In the genomic region with DNA sequence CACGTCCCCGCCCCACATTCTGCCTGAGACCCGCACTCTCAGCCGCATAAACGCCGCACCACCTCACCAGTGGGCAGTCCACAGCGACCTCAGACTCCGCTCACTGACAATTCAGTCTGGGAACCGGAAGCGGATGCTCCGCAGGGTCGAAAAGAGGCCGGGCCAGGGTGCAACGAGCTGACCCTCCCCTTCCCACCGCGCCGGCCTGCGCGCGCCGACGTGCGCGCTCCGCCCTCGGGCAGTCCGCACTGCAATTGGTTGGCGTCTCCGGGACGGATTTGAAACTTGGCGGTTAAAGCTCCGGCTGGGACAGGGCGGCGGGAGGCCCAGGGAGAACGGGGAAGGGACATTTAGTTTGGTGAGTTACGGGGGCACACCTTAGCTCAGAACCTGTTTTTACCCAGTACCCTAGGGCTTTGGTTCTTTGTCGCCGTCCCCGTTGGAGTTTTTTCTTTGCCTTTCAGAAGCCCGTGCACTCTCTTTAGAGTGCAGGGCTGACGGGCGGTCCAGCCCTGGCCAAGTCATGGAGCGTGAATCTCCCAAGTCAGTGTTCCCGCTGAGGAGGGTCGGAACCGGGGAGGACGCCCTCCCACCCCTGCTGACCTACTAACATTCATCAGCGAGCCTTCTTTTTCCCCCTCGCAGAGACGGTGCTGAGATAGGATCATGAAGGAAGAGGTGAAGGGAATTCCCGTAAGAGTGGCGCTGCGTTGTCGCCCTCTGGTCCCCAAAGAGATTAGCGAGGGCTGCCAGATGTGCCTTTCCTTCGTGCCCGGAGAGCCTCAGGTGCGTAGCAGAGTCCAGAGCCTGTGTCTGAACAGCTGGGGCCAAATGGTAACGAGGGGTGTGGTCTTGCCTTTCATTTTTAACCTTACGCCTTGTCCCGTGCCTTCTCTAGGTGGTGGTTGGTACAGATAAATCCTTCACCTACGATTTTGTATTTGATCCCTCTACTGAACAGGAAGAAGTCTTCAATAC, we compare ENCODE assay signal across 1 cellular context.
TF ChIP-seq lines count a peak whose summit lies in the region.

A gene with protein sequence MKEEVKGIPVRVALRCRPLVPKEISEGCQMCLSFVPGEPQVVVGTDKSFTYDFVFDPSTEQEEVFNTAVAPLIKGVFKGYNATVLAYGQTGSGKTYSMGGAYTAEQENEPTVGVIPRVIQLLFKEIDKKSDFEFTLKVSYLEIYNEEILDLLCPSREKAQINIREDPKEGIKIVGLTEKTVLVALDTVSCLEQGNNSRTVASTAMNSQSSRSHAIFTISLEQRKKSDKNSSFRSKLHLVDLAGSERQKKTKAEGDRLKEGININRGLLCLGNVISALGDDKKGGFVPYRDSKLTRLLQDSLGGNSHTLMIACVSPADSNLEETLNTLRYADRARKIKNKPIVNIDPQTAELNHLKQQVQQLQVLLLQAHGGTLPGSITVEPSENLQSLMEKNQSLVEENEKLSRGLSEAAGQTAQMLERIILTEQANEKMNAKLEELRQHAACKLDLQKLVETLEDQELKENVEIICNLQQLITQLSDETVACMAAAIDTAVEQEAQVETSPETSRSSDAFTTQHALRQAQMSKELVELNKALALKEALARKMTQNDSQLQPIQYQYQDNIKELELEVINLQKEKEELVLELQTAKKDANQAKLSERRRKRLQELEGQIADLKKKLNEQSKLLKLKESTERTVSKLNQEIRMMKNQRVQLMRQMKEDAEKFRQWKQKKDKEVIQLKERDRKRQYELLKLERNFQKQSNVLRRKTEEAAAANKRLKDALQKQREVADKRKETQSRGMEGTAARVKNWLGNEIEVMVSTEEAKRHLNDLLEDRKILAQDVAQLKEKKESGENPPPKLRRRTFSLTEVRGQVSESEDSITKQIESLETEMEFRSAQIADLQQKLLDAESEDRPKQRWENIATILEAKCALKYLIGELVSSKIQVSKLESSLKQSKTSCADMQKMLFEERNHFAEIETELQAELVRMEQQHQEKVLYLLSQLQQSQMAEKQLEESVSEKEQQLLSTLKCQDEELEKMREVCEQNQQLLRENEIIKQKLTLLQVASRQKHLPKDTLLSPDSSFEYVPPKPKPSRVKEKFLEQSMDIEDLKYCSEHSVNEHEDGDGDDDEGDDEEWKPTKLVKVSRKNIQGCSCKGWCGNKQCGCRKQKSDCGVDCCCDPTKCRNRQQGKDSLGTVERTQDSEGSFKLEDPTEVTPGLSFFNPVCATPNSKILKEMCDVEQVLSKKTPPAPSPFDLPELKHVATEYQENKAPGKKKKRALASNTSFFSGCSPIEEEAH (plus strand): TSS at position 312 of the 978 bp plus-strand sequence. CDS start 355 bp downstream, at position 667.
Gene PDZD11, minus strand, starts transcription at position 135 of the 978 bp plus-strand sequence. CDS start 586 bp downstream, outside the sequence.

TF ChIP-seq in K562, 482 proteins besides CTCF, POLR2A, EP300 and RAD21 (continued from another document and continues in another):
- TF ChIP-seq, protein P1, sequence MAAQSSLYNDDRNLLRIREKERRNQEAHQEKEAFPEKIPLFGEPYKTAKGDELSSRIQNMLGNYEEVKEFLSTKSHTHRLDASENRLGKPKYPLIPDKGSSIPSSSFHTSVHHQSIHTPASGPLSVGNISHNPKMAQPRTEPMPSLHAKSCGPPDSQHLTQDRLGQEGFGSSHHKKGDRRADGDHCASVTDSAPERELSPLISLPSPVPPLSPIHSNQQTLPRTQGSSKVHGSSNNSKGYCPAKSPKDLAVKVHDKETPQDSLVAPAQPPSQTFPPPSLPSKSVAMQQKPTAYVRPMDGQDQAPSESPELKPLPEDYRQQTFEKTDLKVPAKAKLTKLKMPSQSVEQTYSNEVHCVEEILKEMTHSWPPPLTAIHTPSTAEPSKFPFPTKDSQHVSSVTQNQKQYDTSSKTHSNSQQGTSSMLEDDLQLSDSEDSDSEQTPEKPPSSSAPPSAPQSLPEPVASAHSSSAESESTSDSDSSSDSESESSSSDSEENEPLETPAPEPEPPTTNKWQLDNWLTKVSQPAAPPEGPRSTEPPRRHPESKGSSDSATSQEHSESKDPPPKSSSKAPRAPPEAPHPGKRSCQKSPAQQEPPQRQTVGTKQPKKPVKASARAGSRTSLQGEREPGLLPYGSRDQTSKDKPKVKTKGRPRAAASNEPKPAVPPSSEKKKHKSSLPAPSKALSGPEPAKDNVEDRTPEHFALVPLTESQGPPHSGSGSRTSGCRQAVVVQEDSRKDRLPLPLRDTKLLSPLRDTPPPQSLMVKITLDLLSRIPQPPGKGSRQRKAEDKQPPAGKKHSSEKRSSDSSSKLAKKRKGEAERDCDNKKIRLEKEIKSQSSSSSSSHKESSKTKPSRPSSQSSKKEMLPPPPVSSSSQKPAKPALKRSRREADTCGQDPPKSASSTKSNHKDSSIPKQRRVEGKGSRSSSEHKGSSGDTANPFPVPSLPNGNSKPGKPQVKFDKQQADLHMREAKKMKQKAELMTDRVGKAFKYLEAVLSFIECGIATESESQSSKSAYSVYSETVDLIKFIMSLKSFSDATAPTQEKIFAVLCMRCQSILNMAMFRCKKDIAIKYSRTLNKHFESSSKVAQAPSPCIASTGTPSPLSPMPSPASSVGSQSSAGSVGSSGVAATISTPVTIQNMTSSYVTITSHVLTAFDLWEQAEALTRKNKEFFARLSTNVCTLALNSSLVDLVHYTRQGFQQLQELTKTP (IDR thresholded peaks at IDR 0.05; ENCODE audit: low read depth in 1 of 2, partially characterized antibody in 2 of 2), result no peak
- TF ChIP-seq BRD9 (IDR thresholded peaks at IDR 0.05; ENCODE audit: low read depth, partially characterized antibody) (no peak), SRSF3 (IDR thresholded peaks at IDR 0.05; ENCODE audit: insufficient read depth, low read length) (no peak), STAT6 (CRISPR knock-in tag; IDR thresholded peaks at IDR 0.05) (no peak), SREBF1 (IDR thresholded peaks at IDR 0.05; ENCODE audit: borderline replicate concordance, low read depth, low read length) (no peak), SRSF1 (IDR thresholded peaks at IDR 0.05; ENCODE audit: low read depth, low read length) (no peak), RBFOX2 (IDR thresholded peaks at IDR 0.05; ENCODE audit: low read depth, low read length) (peak; percentile 93), MAZ (CRISPR knock-in tag; conservative IDR thresholded peaks at IDR 0.05 in 1 of 2, IDR thresholded peaks at IDR 0.05 in 1 of 2) (peak; percentile 20 to 36; a peak in 1 of 4 replicates), HCFC1 (IDR thresholded peaks at IDR 0.05; ENCODE audit: low read depth, low read length) (peak; percentile 43; the same call in 1 of the 2 replicates), JUND (IDR thresholded peaks at IDR 0.05; ENCODE audit: borderline replicate concordance, low read depth, low read length) (0 out of 2 replicates have a peak, but pooled peaks have one; percentile 19), JUND (tag; IDR thresholded peaks at IDR 0.05; ENCODE audit: borderline replicate concordance, low read depth, low read length) (no peak; the same call in 2 of the 3 replicates), IRF1 (CRISPR knock-in tag; IDR thresholded peaks at IDR 0.05; ENCODE audit: borderline replicate concordance) (no peak), GATAD2B (IDR thresholded peaks at IDR 0.05; ENCODE audit: borderline replicate concordance) (peak; percentile 13; the same call in 1 of the 2 replicates), MEF2A (IDR thresholded peaks at IDR 0.05; ENCODE audit: control insufficient read depth, low read depth, low read length) (no peak), ZNF197 (CRISPR knock-in tag; IDR thresholded peaks at IDR 0.05; ENCODE audit: low read depth) (no peak), TRIM24 (IDR thresholded peaks at IDR 0.05) (no peak), LCOR (CRISPR knock-in tag; IDR thresholded peaks at IDR 0.05) (no peak), BRCA1 (IDR thresholded peaks at IDR 0.05) (no peak), BRCA1 (CRISPR knock-in tag; IDR thresholded peaks at IDR 0.05) (no peak), HMGN3 (IDR thresholded peaks at IDR 0.05; ENCODE audit: borderline replicate concordance, extremely low read depth, insufficient read length, low read depth, low read length) (peak; percentile 28), ZNF3 (CRISPR knock-in tag; IDR thresholded peaks at IDR 0.05) (no peak), TAF15 (IDR thresholded peaks at IDR 0.05; ENCODE audit: low read depth, low read length) (no peak), MEF2D (tag; conservative IDR thresholded peaks at IDR 0.05; ENCODE audit: low read depth) (no peak), POLR2B (IDR thresholded peaks at IDR 0.05; ENCODE audit: low read depth, partially characterized antibody) (peak; percentile 55), CCAR2 (IDR thresholded peaks at IDR 0.05; ENCODE audit: low read depth, low read length) (no peak), KAT7 (CRISPR knock-in tag; IDR thresholded peaks at IDR 0.05; ENCODE audit: borderline replicate concordance) (no peak), ZNF212 (CRISPR knock-in tag; IDR thresholded peaks at IDR 0.05) (no peak), HSF4 (CRISPR knock-in tag; IDR thresholded peaks at IDR 0.05; ENCODE audit: borderline replicate concordance) (no peak), EP400 (IDR thresholded peaks at IDR 0.05) (peak; percentile 91), ZBED1 (IDR thresholded peaks at IDR 0.05) (no peak), ZNF77 (CRISPR knock-in tag; IDR thresholded peaks at IDR 0.05) (no peak), RHOXF2B (CRISPR knock-in tag; conservative IDR thresholded peaks at IDR 0.05) (no peak), KDM1A (IDR thresholded peaks at IDR 0.05) (no peak), HMGXB4 (CRISPR knock-in tag; IDR thresholded peaks at IDR 0.05) (no peak), HDGF (IDR thresholded peaks at IDR 0.05) (no peak), ZNF224 (CRISPR knock-in tag; IDR thresholded peaks at IDR 0.05) (no peak), EWSR1 (IDR thresholded peaks at IDR 0.05; ENCODE audit: borderline replicate concordance, low read depth, partially characterized antibody) (no peak), MYBL2 (IDR thresholded peaks at IDR 0.05; ENCODE audit: low read depth) (peak; percentile 96), MYBL2 (CRISPR knock-in tag; IDR thresholded peaks at IDR 0.05; ENCODE audit: borderline replicate concordance) (peak; percentile 80; the same call in 1 of the 2 replicates), MYNN (IDR thresholded peaks at IDR 0.05) (no peak), MYNN (CRISPR knock-in tag; IDR thresholded peaks at IDR 0.05) (no peak), SIN3B (IDR thresholded peaks at IDR 0.05; ENCODE audit: low read depth) (peak; percentile 36; the same call in 1 of the 2 replicates), LARP7 (IDR thresholded peaks at IDR 0.05) (no peak), CBX3 (IDR thresholded peaks at IDR 0.05; ENCODE audit: borderline replicate concordance in 1 of 2, low read length in 2 of 2) (no peak; a peak in 1 of 3 replicates)
- TF ChIP-seq, protein P2, sequence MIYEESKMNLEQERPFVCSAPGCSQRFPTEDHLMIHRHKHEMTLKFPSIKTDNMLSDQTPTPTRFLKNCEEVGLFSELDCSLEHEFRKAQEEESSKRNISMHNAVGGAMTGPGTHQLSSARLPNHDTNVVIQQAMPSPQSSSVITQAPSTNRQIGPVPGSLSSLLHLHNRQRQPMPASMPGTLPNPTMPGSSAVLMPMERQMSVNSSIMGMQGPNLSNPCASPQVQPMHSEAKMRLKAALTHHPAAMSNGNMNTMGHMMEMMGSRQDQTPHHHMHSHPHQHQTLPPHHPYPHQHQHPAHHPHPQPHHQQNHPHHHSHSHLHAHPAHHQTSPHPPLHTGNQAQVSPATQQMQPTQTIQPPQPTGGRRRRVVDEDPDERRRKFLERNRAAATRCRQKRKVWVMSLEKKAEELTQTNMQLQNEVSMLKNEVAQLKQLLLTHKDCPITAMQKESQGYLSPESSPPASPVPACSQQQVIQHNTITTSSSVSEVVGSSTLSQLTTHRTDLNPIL (CRISPR knock-in tag; IDR thresholded peaks at IDR 0.05), result no peak
- TF ChIP-seq, protein P3, sequence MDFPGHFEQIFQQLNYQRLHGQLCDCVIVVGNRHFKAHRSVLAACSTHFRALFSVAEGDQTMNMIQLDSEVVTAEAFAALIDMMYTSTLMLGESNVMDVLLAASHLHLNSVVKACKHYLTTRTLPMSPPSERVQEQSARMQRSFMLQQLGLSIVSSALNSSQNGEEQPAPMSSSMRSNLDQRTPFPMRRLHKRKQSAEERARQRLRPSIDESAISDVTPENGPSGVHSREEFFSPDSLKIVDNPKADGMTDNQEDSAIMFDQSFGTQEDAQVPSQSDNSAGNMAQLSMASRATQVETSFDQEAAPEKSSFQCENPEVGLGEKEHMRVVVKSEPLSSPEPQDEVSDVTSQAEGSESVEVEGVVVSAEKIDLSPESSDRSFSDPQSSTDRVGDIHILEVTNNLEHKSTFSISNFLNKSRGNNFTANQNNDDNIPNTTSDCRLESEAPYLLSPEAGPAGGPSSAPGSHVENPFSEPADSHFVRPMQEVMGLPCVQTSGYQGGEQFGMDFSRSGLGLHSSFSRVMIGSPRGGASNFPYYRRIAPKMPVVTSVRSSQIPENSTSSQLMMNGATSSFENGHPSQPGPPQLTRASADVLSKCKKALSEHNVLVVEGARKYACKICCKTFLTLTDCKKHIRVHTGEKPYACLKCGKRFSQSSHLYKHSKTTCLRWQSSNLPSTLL (IDR thresholded peaks at IDR 0.05), result no peak
